In genomic region chr17:83100853-83101391, GRCh38 we compare ENCODE assay signal across 11 cellular contexts. TPM values are rescaled to one million over a fixed set of nuclear protein-coding genes. Genes with fewer than 3 reads are reported as not detected.
DNase-seq lines count a peak whose midpoint lies in the region; ATAC-seq and TF ChIP-seq lines count a peak whose summit lies in the region.
"Had no signal": no experiment of that assay in that cellular context is flagged by ENCODE, and none has a peak within 500 bp of the region (broad histone marks: within the 10 kb centered on the region; RNA-seq: fewer than 3 reads in every experiment).

No MANE protein-coding gene starts in this region.

- no peak for DNase-seq in activated CD8-positive, alpha-beta T cell treated with anti-CD3 and anti-CD28 coated beads, Interleukin-2, amount 10 ng/mL, durations not matched to agents 7 days and 5 days
- DNase-seq in naive B cell (peak; percentile 63), BE2C (no peak), middle frontal gyrus (ENCODE audit: extremely low spot score, low spot score) (no peak), uterus (no peak)
- no peak for DNase-seq in stimulated activated CD4-positive, alpha-beta T cell treated with anti-CD3 and anti-CD28 coated beads, Interleukin-1b, Interleukin-23, amount 100 ng/mL, for 48 hours
- DNase-seq: activated CD4-positive, alpha-beta T cell treated with anti-CD3 and anti-CD28 coated beads, Interleukin-2, amount 50 U/mL, for 1 hour; CD8-positive, alpha-beta memory T cell; foreskin keratinocyte had no signal

- no peak overlapping the region for H3K9ac ChIP-seq in BLaER1

- H3K36me3 Mint-ChIP-seq in activated CD8-positive, alpha-beta T cell treated with anti-CD3 and anti-CD28 coated beads, Interleukin-2, amount 10 ng/mL, durations not matched to agents 7 days and 5 days (ENCODE audit: low read depth) = no peaks in the 10 kb centered on the region
- peaks cover 0 to under 1% of the 10 kb centered on the region in 2 donors for H3K36me3 Mint-ChIP-seq in naive B cell

- peaks cover 6% of the 10 kb centered on the region; the same call in 1 of the 2 replicates for H3K9me3 ChIP-seq in BLaER1
- no peaks in the 10 kb centered on the region for H3K9me3 ChIP-seq in BE2C
- H3K9me3 ChIP-seq in uterus = no peaks in the 10 kb centered on the region

- no peak overlapping the region for H3K27ac Mint-ChIP-seq in activated CD8-positive, alpha-beta T cell treated with anti-CD3 and anti-CD28 coated beads, Interleukin-2, amount 10 ng/mL, durations not matched to agents 7 days and 5 days
- H3K27ac Mint-ChIP-seq in naive B cell = peak overlapping the region in 4 of 6 donors; percentile 16 to 77 (median 65)

- peaks cover 56% of the 10 kb centered on the region for H4K20me1 ChIP-seq in BLaER1

- H3K27me3 ChIP-seq in BLaER1 = peaks cover 64% of the 10 kb centered on the region
- H3K27me3 ChIP-seq in BE2C = peaks cover 20% of the 10 kb centered on the region
- H3K27me3 ChIP-seq in uterus = peaks cover 0 to 11% of the 10 kb centered on the region in 2 donors

- no peak for TF ChIP-seq POLR2A in uterus (IDR thresholded peaks at IDR 0.05)

- H3K36me3 ChIP-seq in BLaER1 (peaks cover 8% of the 10 kb centered on the region; the same call in 1 of the 2 replicates), BE2C (no peaks in the 10 kb centered on the region), uterus (no peaks in the 10 kb centered on the region)

- H3K4me1 ChIP-seq in BLaER1 (peaks cover 64% of the 10 kb centered on the region), BE2C (peaks cover 4% of the 10 kb centered on the region; the same call in 1 of the 2 replicates), uterus (peaks cover 0 to 34% of the 10 kb centered on the region in 2 donors)
- H3K4me1 ChIP-seq: foreskin keratinocyte had no signal

- H3K4me1 Mint-ChIP-seq in activated CD8-positive, alpha-beta T cell treated with anti-CD3 and anti-CD28 coated beads, Interleukin-2, amount 10 ng/mL, durations not matched to agents 7 days and 5 days (ENCODE audit: low read depth) = peaks cover 11% of the 10 kb centered on the region
- peaks cover 14 to 31% (median 21%) of the 10 kb centered on the region in 3 donors for H3K4me1 Mint-ChIP-seq in naive B cell

- no peaks in the 10 kb centered on the region for H3K9me3 Mint-ChIP-seq in activated CD8-positive, alpha-beta T cell treated with anti-CD3 and anti-CD28 coated beads, Interleukin-2, amount 10 ng/mL, durations not matched to agents 7 days and 5 days (ENCODE audit: insufficient read depth)
- H3K9me3 Mint-ChIP-seq in naive B cell = no peaks in the 10 kb centered on the region

- no peak for TF ChIP-seq CTCF in BE2C (IDR thresholded peaks at IDR 0.05; ENCODE audit: low read depth, low read length)
- no peak for TF ChIP-seq CTCF in uterus (IDR thresholded peaks at IDR 0.05)

- CTCF ChIA-PET in activated CD8-positive, alpha-beta T cell treated with anti-CD3 and anti-CD28 coated beads, Interleukin-2, amount 10 ng/mL, durations not matched to agents 7 days and 5 days (lab: Charles Lee) = no interaction called here

- POLR2A ChIA-PET in activated CD8-positive, alpha-beta T cell treated with anti-CD3 and anti-CD28 coated beads, Interleukin-2, amount 10 ng/mL, durations not matched to agents 7 days and 5 days (lab: Charles Lee) = no interaction called here

- peak overlapping the region; percentile 42 for H3K4me3 ChIP-seq in BLaER1
- H3K4me3 ChIP-seq in BE2C (ENCODE audit: low read depth, low read length) = no peak overlapping the region
- H3K4me3 ChIP-seq in uterus = no peak overlapping the region

- H3K27me3 Mint-ChIP-seq in activated CD8-positive, alpha-beta T cell treated with anti-CD3 and anti-CD28 coated beads, Interleukin-2, amount 10 ng/mL, durations not matched to agents 7 days and 5 days (ENCODE audit: low read depth) = peaks cover 14% of the 10 kb centered on the region
- peaks cover 5 to 62% (median 8%) of the 10 kb centered on the region in 3 donors for H3K27me3 Mint-ChIP-seq in naive B cell

- no peak overlapping the region for H3K4me3 Mint-ChIP-seq in activated CD8-positive, alpha-beta T cell treated with anti-CD3 and anti-CD28 coated beads, Interleukin-2, amount 10 ng/mL, durations not matched to agents 7 days and 5 days
- H3K4me3 Mint-ChIP-seq in naive B cell = peak overlapping the region in 6 of 8 donors; percentile 47 to 87 (median 66)

- ATAC-seq in HG03175 (IDR thresholded peaks at IDR 0.05; ENCODE audit: unreplicated experiment) (peak; percentile 43), naive B cell (ENCODE audit: low read depth in 2 of 2) (peak; percentile 68 to 79)
- peak; percentile 53 for ATAC-seq in activated CD8-positive, alpha-beta T cell treated with anti-CD3 and anti-CD28 coated beads, Interleukin-2, amount 10 ng/mL, durations not matched to agents 7 days and 5 days
- ATAC-seq: foreskin keratinocyte had no signal

- H3K27ac ChIP-seq in BLaER1 = no peak overlapping the region
- H3K27ac ChIP-seq in uterus = peak overlapping the region in 1 of 2 donors; percentile 54
- H3K27ac ChIP-seq: foreskin keratinocyte had no signal

- intact Hi-C loops in uterus (cut with DNase I; ENCODE audit: low total_unique reads) = no loop called here

- peak overlapping the region; percentile 94 for H3K4me2 ChIP-seq in BLaER1

RNA-seq across cellular contexts. Expression of gene METRNL, which starts 21.5 kb away (rescaled TPM):
- total RNA-seq in activated CD8-positive, alpha-beta T cell treated with anti-CD3 and anti-CD28 coated beads, Interleukin-2, amount 10 ng/mL, durations not matched to agents 7 days and 5 days = 1 to 10 TPM; 3.0 to 4.8 TPM
- 1 to 10 TPM in 4 of 6 donors, under 1 TPM in 2; 0.69 to 4.5 (median 1.4) TPM for polyA plus RNA-seq in naive B cell (ENCODE audit: low read depth in 6 of 6)
- polyA plus RNA-seq in BE2C (2012; ENCODE audit: insufficient read depth, insufficient read length, low read depth) = 25.8 TPM
- total RNA-seq in uterus = 10 to 100 TPM; 25.0 to 44.4 (median 35.8) TPM

Comparison
In these comparisons a context has a peak if more than half of its experiments do, and no peak if none do; other contexts are left out.
1. RNA of gene METRNL, which starts 21.5 kb away (total RNA-seq): 25.0 to 44.4 TPM in uterus; 3.0 to 4.8 TPM in activated CD8-positive, alpha-beta T cell treated with anti-CD3 and anti-CD28 coated beads, Interleukin-2, amount 10 ng/mL, durations not matched to agents 7 days and 5 days; every median in the first group is over 4 times any median in the second.
2. Peak in every context shown above with its lines, with median percentiles within 50 percentile points of each other: ATAC-seq.